In the genomic region with DNA sequence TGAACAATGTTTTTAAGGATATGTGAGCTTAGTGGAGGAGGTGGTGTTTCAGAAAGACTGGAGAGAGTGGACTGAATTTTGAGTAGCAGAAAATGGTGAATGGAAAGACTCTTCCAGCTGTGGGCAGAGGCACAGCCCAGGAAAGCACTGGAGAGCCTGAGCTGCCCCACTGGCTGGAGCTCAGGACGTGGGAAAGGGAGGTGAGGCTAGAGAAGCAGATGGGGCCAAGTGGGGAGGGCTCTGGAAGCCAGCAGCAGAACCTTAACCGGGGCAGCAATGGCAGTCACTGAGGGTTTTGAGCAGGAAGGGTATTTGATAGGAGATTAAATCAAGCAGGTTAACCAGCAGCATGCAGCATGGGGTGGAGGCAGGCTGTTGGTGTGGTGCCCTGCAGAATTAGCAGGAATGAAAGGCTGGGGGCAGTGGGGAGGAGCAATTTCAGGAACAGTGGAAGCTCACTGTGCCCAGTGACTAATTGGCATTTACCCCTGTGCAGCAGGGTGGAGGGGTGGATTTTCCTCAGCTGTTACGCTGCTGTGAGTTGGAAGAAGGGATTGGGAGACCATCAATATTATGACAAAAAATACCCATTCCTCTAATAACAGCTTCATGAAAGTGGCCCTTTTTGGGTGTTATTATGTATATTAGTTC, we compare ENCODE assay signal across 1 cellular context.
TF ChIP-seq lines count a peak whose summit lies in the region.

No MANE protein-coding gene starts in this region.

TF ChIP-seq in H1, 55 proteins besides CTCF, POLR2A, EP300 and RAD21:
- TF ChIP-seq YY1 (IDR thresholded peaks at IDR 0.05; ENCODE audit: low read depth, low read length) = no peak
- no peak for TF ChIP-seq TAF7 (optimal IDR thresholded peaks at IDR 0.05; ENCODE audit: borderline replicate concordance, low read depth, low read length)
- TF ChIP-seq SAP30 (IDR thresholded peaks at IDR 0.05; ENCODE audit: insufficient read depth, insufficient replicate concordance, low read length) = no peak
- TF ChIP-seq NRF1 (IDR thresholded peaks at IDR 0.05; ENCODE audit: low read depth, low read length) = no peak
TF ChIP-seq in H1: peak in this region for 0.
